20 cellular contexts compared by ENCODE assay signal in genomic region chr3:193808317-193808716, GRCh38.
"Had no signal": no experiment of that assay in that cellular context is flagged by ENCODE, and none has a peak within 500 bp of the region (broad histone marks: within the 10 kb centered on the region; RNA-seq: fewer than 3 reads in every experiment).

No MANE protein-coding gene starts in this region.

- H3K4me2 ChIP-seq: KMS-11, SK-N-SH had no signal

- H3K9ac ChIP-seq: KMS-11, SK-N-SH had no signal

- H3K4me3 ChIP-seq: K562 had no signal

- DNase-seq: Kasumi-1, MM.1S, NCI-H1092 treated with DMSO at 0.1 percent for 48 hours, NCI-H1436, NCI-H187, NCI-H2029, NCI-H2081 treated with DMSO at 0.1 percent for 48 hours, NCI-H2171, NCI-H226, NCI-H446 treated with DMSO at 0.1 percent for 48 hours, NCI-H510A treated with DMSO at 0.1 percent for 48 hours, NCI-H526 treated with DMSO at 0.1 percent for 48 hours, NCI-H774, PC-3, SHP77, SK-N-SH, SW 1271 had no signal

- H3K9me3 ChIP-seq: SK-N-SH had no signal

- FAIRE-seq: K562 had no signal

- H3K27ac ChIP-seq: KMS-11, RWPE1 had no signal
